ENCODE assay signal across 1 cellular context in the genomic region with DNA sequence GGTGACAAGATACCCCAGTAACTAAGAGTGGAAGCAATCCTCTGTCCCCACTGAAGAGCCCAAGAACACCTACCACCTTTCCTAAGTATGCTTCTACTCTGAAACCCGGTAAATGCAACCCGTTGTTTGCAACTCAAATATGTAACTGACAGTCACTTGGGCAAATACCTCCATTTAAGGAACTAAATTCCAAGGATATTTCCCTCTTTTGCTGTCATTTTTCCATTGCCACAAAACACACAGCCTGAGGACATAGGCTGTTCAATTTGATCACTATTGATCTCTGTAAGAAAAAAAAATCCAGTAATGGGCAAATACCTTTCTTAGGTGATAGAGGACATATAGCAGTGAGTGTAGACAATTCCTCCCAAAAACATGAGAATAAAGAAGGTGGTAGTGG.
TF ChIP-seq lines count a peak whose summit lies in the region.

No MANE protein-coding gene starts in this region.

TF ChIP-seq in endothelial cell of umbilical vein, 7 proteins besides CTCF, POLR2A, EP300 and RAD21:
- TF ChIP-seq GATA2 (IDR thresholded peaks at IDR 0.05; ENCODE audit: insufficient read depth, insufficient read length, low read depth, low read length), result no peak
- TF ChIP-seq MYC (IDR thresholded peaks at IDR 0.05; ENCODE audit: low read depth, low read length), result no peak
- TF ChIP-seq FOS (IDR thresholded peaks at IDR 0.05; ENCODE audit: borderline replicate concordance, insufficient read depth, low read length), result no peak
- no peak for TF ChIP-seq JUN (IDR thresholded peaks at IDR 0.05; ENCODE audit: borderline replicate concordance, insufficient read depth, insufficient read length, low read depth)
- no peak for TF ChIP-seq MAX (IDR thresholded peaks at IDR 0.05; ENCODE audit: insufficient read depth, insufficient read length)
- no peak for TF ChIP-seq EZH2 (IDR thresholded peaks at IDR 0.05; ENCODE audit: borderline replicate concordance, low read depth, low read length, severe bottlenecking)
- TF ChIP-seq POLR2AphosphoS5 (IDR thresholded peaks at IDR 0.05; ENCODE audit: insufficient read depth, low read depth, low read length), result no peak
